Comparison of ENCODE assay signal across 9 cellular contexts in the genomic region with DNA sequence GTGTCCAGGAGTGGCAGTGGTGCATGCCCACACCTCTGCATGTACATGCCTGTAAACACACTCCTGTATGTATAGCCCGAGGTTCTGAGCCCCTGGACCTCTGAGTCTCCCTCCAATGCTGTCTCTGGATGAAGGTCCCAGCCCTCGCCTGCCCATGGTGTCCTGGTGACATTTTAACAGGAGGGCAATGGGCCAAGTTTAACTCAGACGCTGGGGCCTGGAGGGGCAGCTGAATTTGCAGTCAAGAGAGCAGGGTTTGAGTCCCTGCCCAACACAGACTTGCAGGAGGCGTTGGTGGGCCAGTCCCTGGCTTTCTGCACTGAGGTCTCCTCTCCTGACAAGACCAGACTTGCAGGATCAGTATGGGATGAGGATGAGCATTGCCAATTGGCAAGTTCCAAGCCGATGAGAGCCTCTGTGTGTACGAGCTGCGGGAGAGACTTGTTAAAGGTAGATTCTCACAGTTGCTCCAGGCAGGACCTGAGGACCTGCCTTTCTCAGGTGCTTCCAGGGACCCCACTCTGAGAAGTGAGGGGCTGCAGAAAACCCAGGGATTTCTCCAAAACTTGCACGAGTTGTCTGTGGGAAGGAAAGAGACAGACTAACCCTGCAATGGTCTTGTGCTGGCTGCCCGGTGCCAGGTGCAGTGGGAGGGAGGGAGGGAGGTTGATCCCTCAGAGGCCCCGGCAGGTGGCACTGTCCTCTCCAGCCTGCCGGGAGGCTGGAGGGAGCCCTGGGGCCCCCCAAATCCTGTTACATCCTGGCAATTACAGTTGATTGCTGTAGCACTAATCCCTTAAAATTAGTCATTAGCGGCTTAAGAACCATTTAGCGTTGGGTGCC.
DNase-seq lines count a peak whose midpoint lies in the region; ATAC-seq and TF ChIP-seq lines count a peak whose summit lies in the region.
"Had no signal": no experiment of that assay in that cellular context is flagged by ENCODE, and none has a peak within 500 bp of the region (broad histone marks: within the 10 kb centered on the region; RNA-seq: fewer than 3 reads in every experiment).

No MANE protein-coding gene starts in this region.

- ATAC-seq in left lung = peak; percentile 31
- no peak for ATAC-seq in sciatic nerve
- ATAC-seq: K562 had no signal

- H3K4me2 ChIP-seq in BLaER1 treated with 17β-estradiol and CSF1 and Interleukin-3, amounts not matched to agents 10 nM and 100 nM = peak overlapping the region in 9 of 11 experiments; percentile 22 to 79 (median 65); a peak in 16 of 22 replicates

- DNase-seq in HPDE6-E6E7 (ENCODE audit: extremely low spot score) (peak; percentile 66), WERI-Rb-1 (peak; percentile 82), left lung (no peak), hypothalamus (lab: John Stamatoyannopoulos, UW) (no peak), HCEC 1CT (no peak), T-helper 9 cell (no peak), sciatic nerve (ENCODE audit: low spot score) (no peak)

- H3K9ac ChIP-seq in BLaER1 treated with 17β-estradiol and CSF1 and Interleukin-3, amounts not matched to agents 10 nM and 100 nM = 0 out of 22 replicates have a peak overlapping the region, but pooled peaks of 1 of the 11 experiments have one; percentile 1

- peaks cover 30 to 70% (median 51%) of the 10 kb centered on the region in 11 experiments for H4K20me1 ChIP-seq in BLaER1 treated with 17β-estradiol and CSF1 and Interleukin-3, amounts not matched to agents 10 nM and 100 nM

- H3K27me3 ChIP-seq in BLaER1 treated with 17β-estradiol and CSF1 and Interleukin-3, amounts not matched to agents 10 nM and 100 nM = peaks cover 0 to 10% (median 0%) of the 10 kb centered on the region in 11 experiments; a peak in 3 of 22 replicates
- H3K27me3 ChIP-seq in WERI-Rb-1 (ENCODE audit: insufficient read depth, low read depth, severe bottlenecking) = no peaks in the 10 kb centered on the region
- H3K27me3 ChIP-seq in left lung = peaks cover 0 to 4% of the 10 kb centered on the region in 2 donors

- intact Hi-C loops in left lung (cut with DNase I) = no loop called here
- intact Hi-C loops in sciatic nerve (cut with DNase I) = no loop called here

- peaks cover 13 to 58% (median 51%) of the 10 kb centered on the region in 10 experiments; a peak in 19 of 20 replicates for H3K4me1 ChIP-seq in BLaER1 treated with 17β-estradiol and CSF1 and Interleukin-3, amounts not matched to agents 10 nM and 100 nM
- peaks cover 0 to 4% of the 10 kb centered on the region in 2 donors for H3K4me1 ChIP-seq in left lung

- H3K36me3 ChIP-seq in BLaER1 treated with 17β-estradiol and CSF1 and Interleukin-3, amounts not matched to agents 10 nM and 100 nM = peaks cover 0 to 22% (median 7%) of the 10 kb centered on the region in 11 experiments; a peak in 8 of 22 replicates
- H3K36me3 ChIP-seq in WERI-Rb-1 = no peaks in the 10 kb centered on the region; the same call in 1 of the 2 replicates
- peaks cover 0 to 22% of the 10 kb centered on the region in 2 donors for H3K36me3 ChIP-seq in left lung

- no peak overlapping the region for H3K27ac ChIP-seq in BLaER1 treated with 17β-estradiol and CSF1 and Interleukin-3, amounts not matched to agents 10 nM and 100 nM
- H3K27ac ChIP-seq in WERI-Rb-1 (peak overlapping the region; percentile 52), left lung (no peak overlapping the region)

- TF ChIP-seq CTCF in WERI-Rb-1 (IDR thresholded peaks at IDR 0.05; ENCODE audit: low read depth, low read length) (peak; percentile 67), left lung (IDR thresholded peaks at IDR 0.05) (no peak)

- no peak overlapping the region for H3K4me3 ChIP-seq in BLaER1 treated with 17β-estradiol and CSF1 and Interleukin-3, amounts not matched to agents 10 nM and 100 nM
- H3K4me3 ChIP-seq in WERI-Rb-1 (ENCODE audit: low read depth, low read length) (peak overlapping the region; percentile 23), left lung (no peak overlapping the region)
- H3K4me3 ChIP-seq: K562 had no signal

- no peaks in the 10 kb centered on the region for H3K9me3 ChIP-seq in BLaER1 treated with 17β-estradiol and CSF1 and Interleukin-3, amounts not matched to agents 10 nM and 100 nM (replicated peaks in 1 of 11)
- no peaks in the 10 kb centered on the region for H3K9me3 ChIP-seq in WERI-Rb-1 (ENCODE audit: severe bottlenecking)
- no peaks in the 10 kb centered on the region for H3K9me3 ChIP-seq in left lung

Comparison
In these comparisons a context has a peak if more than half of its experiments do, and no peak if none do; other contexts are left out.
1. DNase-seq: peak in HPDE6-E6E7 (single experiment) and WERI-Rb-1 (single experiment); none in left lung (0 of 2), hypothalamus (0 of 51), HCEC 1CT (single experiment), T-helper 9 cell (single experiment) and sciatic nerve (single experiment).